1 cellular context compared by ENCODE assay signal in the genomic region with DNA sequence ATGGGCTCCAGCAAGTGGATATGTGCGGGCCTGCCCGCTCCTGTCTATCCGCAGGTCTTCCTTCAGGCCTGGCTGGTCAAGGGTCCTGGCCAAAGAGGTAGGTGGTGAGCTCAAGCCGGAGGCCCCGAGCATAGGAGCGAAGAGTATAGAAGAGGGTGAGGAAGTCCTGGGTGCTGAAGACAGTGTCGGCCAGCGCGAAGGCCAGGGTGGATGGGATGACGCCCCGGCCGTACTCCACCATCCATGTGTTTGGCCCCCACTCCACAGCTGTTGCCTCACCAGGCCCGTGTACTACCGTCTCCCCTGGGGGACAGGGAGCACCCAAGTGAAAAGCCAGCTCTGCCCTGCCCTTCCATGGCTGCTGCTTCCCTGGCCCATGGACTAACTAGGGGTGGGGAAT.
TF ChIP-seq lines count a peak whose summit lies in the region.

No MANE protein-coding gene starts in this region.

TF ChIP-seq in neural cell, 6 proteins besides CTCF, POLR2A, EP300 and RAD21:
- TF ChIP-seq MXI1 (conservative IDR thresholded peaks at IDR 0.05; ENCODE audit: poor library complexity, severe bottlenecking) (no peak), EZH2 (IDR thresholded peaks at IDR 0.05; ENCODE audit: borderline replicate concordance, insufficient read depth, low read length, poor library complexity, severe bottlenecking) (no peak), POLR2AphosphoS5 (IDR thresholded peaks at IDR 0.05) (no peak), TAF1 (IDR thresholded peaks at IDR 0.05; ENCODE audit: low read depth) (no peak), SMC3 (conservative IDR thresholded peaks at IDR 0.05; ENCODE audit: poor library complexity) (no peak)
- TF ChIP-seq, protein P1, sequence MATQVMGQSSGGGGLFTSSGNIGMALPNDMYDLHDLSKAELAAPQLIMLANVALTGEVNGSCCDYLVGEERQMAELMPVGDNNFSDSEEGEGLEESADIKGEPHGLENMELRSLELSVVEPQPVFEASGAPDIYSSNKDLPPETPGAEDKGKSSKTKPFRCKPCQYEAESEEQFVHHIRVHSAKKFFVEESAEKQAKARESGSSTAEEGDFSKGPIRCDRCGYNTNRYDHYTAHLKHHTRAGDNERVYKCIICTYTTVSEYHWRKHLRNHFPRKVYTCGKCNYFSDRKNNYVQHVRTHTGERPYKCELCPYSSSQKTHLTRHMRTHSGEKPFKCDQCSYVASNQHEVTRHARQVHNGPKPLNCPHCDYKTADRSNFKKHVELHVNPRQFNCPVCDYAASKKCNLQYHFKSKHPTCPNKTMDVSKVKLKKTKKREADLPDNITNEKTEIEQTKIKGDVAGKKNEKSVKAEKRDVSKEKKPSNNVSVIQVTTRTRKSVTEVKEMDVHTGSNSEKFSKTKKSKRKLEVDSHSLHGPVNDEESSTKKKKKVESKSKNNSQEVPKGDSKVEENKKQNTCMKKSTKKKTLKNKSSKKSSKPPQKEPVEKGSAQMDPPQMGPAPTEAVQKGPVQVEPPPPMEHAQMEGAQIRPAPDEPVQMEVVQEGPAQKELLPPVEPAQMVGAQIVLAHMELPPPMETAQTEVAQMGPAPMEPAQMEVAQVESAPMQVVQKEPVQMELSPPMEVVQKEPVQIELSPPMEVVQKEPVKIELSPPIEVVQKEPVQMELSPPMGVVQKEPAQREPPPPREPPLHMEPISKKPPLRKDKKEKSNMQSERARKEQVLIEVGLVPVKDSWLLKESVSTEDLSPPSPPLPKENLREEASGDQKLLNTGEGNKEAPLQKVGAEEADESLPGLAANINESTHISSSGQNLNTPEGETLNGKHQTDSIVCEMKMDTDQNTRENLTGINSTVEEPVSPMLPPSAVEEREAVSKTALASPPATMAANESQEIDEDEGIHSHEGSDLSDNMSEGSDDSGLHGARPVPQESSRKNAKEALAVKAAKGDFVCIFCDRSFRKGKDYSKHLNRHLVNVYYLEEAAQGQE (IDR thresholded peaks at IDR 0.05; ENCODE audit: borderline replicate concordance) = no peak
